ENCODE assay signal across 1 cellular context in the genomic region with DNA sequence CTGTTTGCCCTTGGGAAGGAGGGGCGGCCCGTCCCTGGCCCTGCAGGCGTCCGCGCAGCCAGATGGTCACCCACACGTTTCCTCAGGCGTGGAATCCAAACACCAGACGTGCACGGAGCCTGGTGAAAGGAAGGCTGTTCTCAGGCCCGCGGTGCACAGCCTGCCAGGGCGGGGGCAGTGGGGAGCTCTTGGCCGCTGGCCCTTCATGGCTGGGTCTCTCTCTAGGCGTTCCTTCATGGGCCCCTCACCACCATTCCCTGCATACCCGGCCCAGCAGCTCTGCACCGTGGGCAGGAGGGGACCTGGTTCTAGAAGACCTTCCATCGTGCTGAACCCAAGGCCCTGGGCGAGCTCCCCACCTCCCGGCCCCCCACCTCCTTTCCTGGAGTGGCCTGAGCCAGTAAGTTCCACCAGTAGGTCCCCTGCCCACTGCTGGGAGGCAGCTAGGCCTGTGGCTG.
TF ChIP-seq lines count a peak whose summit lies in the region.

No MANE protein-coding gene starts in this region.

TF ChIP-seq in H1, 55 proteins besides CTCF, POLR2A, EP300 and RAD21 (continued from another document):
- TF ChIP-seq SP2 (IDR thresholded peaks at IDR 0.05; ENCODE audit: low read length): no peak
- TF ChIP-seq NRF1 (IDR thresholded peaks at IDR 0.05; ENCODE audit: low read depth, low read length): no peak
- no peak for TF ChIP-seq POU5F1 (IDR thresholded peaks at IDR 0.05; ENCODE audit: low read depth, low read length)
- no peak for TF ChIP-seq TCF12 (IDR thresholded peaks at IDR 0.05; ENCODE audit: low read depth, low read length)
